Comparison of ENCODE assay signal across 19 cellular contexts in genomic region chr15:92974183-92974915, GRCh38.
DNase-seq lines count a peak whose midpoint lies in the region; ATAC-seq and TF ChIP-seq lines count a peak whose summit lies in the region.
"Had no signal": no experiment of that assay in that cellular context is flagged by ENCODE, and none has a peak within 500 bp of the region (broad histone marks: within the 10 kb centered on the region; RNA-seq: fewer than 3 reads in every experiment).

No MANE protein-coding gene starts in this region.

- H3K4me3 Mint-ChIP-seq in activated naive CD8-positive, alpha-beta T cell: no peak overlapping the region
- H3K4me3 Mint-ChIP-seq in activated naive CD8-positive, alpha-beta T cell treated with anti-CD3 and anti-CD28 coated beads, Interleukin-2, amount 50 U/mL, for 24 hours: no peak overlapping the region
- H3K4me3 Mint-ChIP-seq in brain (no peak overlapping the region), memory B cell (no peak overlapping the region), type B pancreatic cell (no peak overlapping the region)
- no peak overlapping the region for H3K4me3 Mint-ChIP-seq in stimulated activated effector memory CD8-positive, alpha-beta T cell treated with anti-CD3 and anti-CD28 coated beads, Interleukin-12 subunit alpha, Interleukin-12 subunit beta, amount 100 ng/mL, for 72 hours

- H3K9me3 Mint-ChIP-seq in activated naive CD8-positive, alpha-beta T cell (ENCODE audit: low read depth): no peaks in the 10 kb centered on the region
- H3K9me3 Mint-ChIP-seq in activated naive CD8-positive, alpha-beta T cell treated with anti-CD3 and anti-CD28 coated beads, Interleukin-2, amount 50 U/mL, for 24 hours: no peaks in the 10 kb centered on the region
- H3K9me3 Mint-ChIP-seq in brain: no peaks in the 10 kb centered on the region
- no peaks in the 10 kb centered on the region for H3K9me3 Mint-ChIP-seq in memory B cell
- no peaks in the 10 kb centered on the region for H3K9me3 Mint-ChIP-seq in stimulated activated effector memory CD8-positive, alpha-beta T cell treated with anti-CD3 and anti-CD28 coated beads, Interleukin-12 subunit alpha, Interleukin-12 subunit beta, amount 100 ng/mL, for 72 hours
- no peaks in the 10 kb centered on the region for H3K9me3 Mint-ChIP-seq in type B pancreatic cell

- H3K36me3 Mint-ChIP-seq in activated naive CD8-positive, alpha-beta T cell: peaks cover 17% of the 10 kb centered on the region
- peaks cover 67% of the 10 kb centered on the region for H3K36me3 Mint-ChIP-seq in activated naive CD8-positive, alpha-beta T cell treated with anti-CD3 and anti-CD28 coated beads, Interleukin-2, amount 50 U/mL, for 24 hours (ENCODE audit: low read depth)
- H3K36me3 Mint-ChIP-seq in brain: peaks cover 71% of the 10 kb centered on the region
- peaks cover 39% of the 10 kb centered on the region for H3K36me3 Mint-ChIP-seq in memory B cell
- H3K36me3 Mint-ChIP-seq in stimulated activated effector memory CD8-positive, alpha-beta T cell treated with anti-CD3 and anti-CD28 coated beads, Interleukin-12 subunit alpha, Interleukin-12 subunit beta, amount 100 ng/mL, for 72 hours: no peaks in the 10 kb centered on the region
- peaks cover 61% of the 10 kb centered on the region for H3K36me3 Mint-ChIP-seq in type B pancreatic cell

- H3K4me1 Mint-ChIP-seq in activated naive CD8-positive, alpha-beta T cell (ENCODE audit: low read depth): peaks cover 32% of the 10 kb centered on the region
- H3K4me1 Mint-ChIP-seq in activated naive CD8-positive, alpha-beta T cell treated with anti-CD3 and anti-CD28 coated beads, Interleukin-2, amount 50 U/mL, for 24 hours: peaks cover 19% of the 10 kb centered on the region
- H3K4me1 Mint-ChIP-seq in brain (peaks cover 37% of the 10 kb centered on the region), memory B cell (peaks cover 6% of the 10 kb centered on the region), type B pancreatic cell (ENCODE audit: unreplicated experiment) (no peaks in the 10 kb centered on the region)
- H3K4me1 Mint-ChIP-seq in stimulated activated effector memory CD8-positive, alpha-beta T cell treated with anti-CD3 and anti-CD28 coated beads, Interleukin-12 subunit alpha, Interleukin-12 subunit beta, amount 100 ng/mL, for 72 hours: peaks cover 26% of the 10 kb centered on the region

- DNase-seq in activated naive CD8-positive, alpha-beta T cell treated with anti-CD3 and anti-CD28 coated beads, Interleukin-2, amount 50 U/mL, for 24 hours: no peak
- DNase-seq in memory B cell (ENCODE audit: low spot score in 2 of 2): no peak
- no peak for DNase-seq in stimulated activated effector memory CD8-positive, alpha-beta T cell treated with anti-CD3 and anti-CD28 coated beads, Interleukin-12 subunit alpha, Interleukin-12 subunit beta, amount 100 ng/mL, for 72 hours (ENCODE audit: low spot score in 2 of 2)
- no peak for DNase-seq in type B pancreatic cell (ENCODE audit: extremely low spot score, unreplicated experiment)
- DNase-seq in GM03348 (ENCODE audit: low spot score): no peak
- DNase-seq: activated CD4-positive, CD25-positive, alpha-beta regulatory T cell; activated effector memory CD4-positive, alpha-beta T cell treated with anti-CD3 and anti-CD28 coated beads, Interleukin-2, amount 50 U/mL, for 16 hours; aorta; glutamatergic neuron; MG63; NCI-H146; NCI-H2171 treated with DMSO at 0.1 percent for 48 hours; pancreas; small intestine; stimulated activated CD4-positive, alpha-beta T cell treated with anti-CD3 and anti-CD28 coated beads, Interleukin-4, amount 100 ng/mL, for 24 hours; T1000 had no signal

- TF ChIP-seq CTCF in brain (conservative IDR thresholded peaks at IDR 0.05): no peak
- TF ChIP-seq CTCF in type B pancreatic cell (conservative IDR thresholded peaks at IDR 0.05): no peak

- peak overlapping the region; percentile 76 for H3K27ac Mint-ChIP-seq in activated naive CD8-positive, alpha-beta T cell
- no peak overlapping the region for H3K27ac Mint-ChIP-seq in activated naive CD8-positive, alpha-beta T cell treated with anti-CD3 and anti-CD28 coated beads, Interleukin-2, amount 50 U/mL, for 24 hours
- peak overlapping the region in 4 of 5 experiments; percentile 35 to 75 (median 52) for H3K27ac Mint-ChIP-seq in brain
- H3K27ac Mint-ChIP-seq in memory B cell: peak overlapping the region; percentile 42
- peak overlapping the region; percentile 65 for H3K27ac Mint-ChIP-seq in stimulated activated effector memory CD8-positive, alpha-beta T cell treated with anti-CD3 and anti-CD28 coated beads, Interleukin-12 subunit alpha, Interleukin-12 subunit beta, amount 100 ng/mL, for 72 hours
- H3K27ac Mint-ChIP-seq in type B pancreatic cell: no peak overlapping the region

- no peak for ATAC-seq in activated naive CD8-positive, alpha-beta T cell treated with anti-CD3 and anti-CD28 coated beads, Interleukin-2, amount 50 U/mL, for 24 hours
- ATAC-seq in memory B cell (ENCODE audit: low read depth) (no peak), HG03135 (IDR thresholded peaks at IDR 0.05; ENCODE audit: unreplicated experiment) (no peak)
- no peak for ATAC-seq in stimulated activated effector memory CD8-positive, alpha-beta T cell treated with anti-CD3 and anti-CD28 coated beads, Interleukin-12 subunit alpha, Interleukin-12 subunit beta, amount 100 ng/mL, for 72 hours
- ATAC-seq: pancreas had no signal

- H3K27me3 Mint-ChIP-seq in activated naive CD8-positive, alpha-beta T cell: no peaks in the 10 kb centered on the region
- no peaks in the 10 kb centered on the region for H3K27me3 Mint-ChIP-seq in activated naive CD8-positive, alpha-beta T cell treated with anti-CD3 and anti-CD28 coated beads, Interleukin-2, amount 50 U/mL, for 24 hours
- no peaks in the 10 kb centered on the region for H3K27me3 Mint-ChIP-seq in brain
- no peaks in the 10 kb centered on the region for H3K27me3 Mint-ChIP-seq in memory B cell
- no peaks in the 10 kb centered on the region for H3K27me3 Mint-ChIP-seq in type B pancreatic cell

Comparison
In these comparisons a context has a peak if more than half of its experiments do, and no peak if none do; other contexts are left out.
1. H3K27ac Mint-ChIP-seq: peak in activated naive CD8-positive, alpha-beta T cell (single experiment), brain (4 of 5), memory B cell (single experiment) and stimulated activated effector memory CD8-positive, alpha-beta T cell treated with anti-CD3 and anti-CD28 coated beads, Interleukin-12 subunit alpha, Interleukin-12 subunit beta, amount 100 ng/mL, for 72 hours (single experiment); none in activated naive CD8-positive, alpha-beta T cell treated with anti-CD3 and anti-CD28 coated beads, Interleukin-2, amount 50 U/mL, for 24 hours (single experiment) and type B pancreatic cell (single experiment).